In genomic region chr1:44447051-44447806, GRCh38 we compare ENCODE assay signal across 21 cellular contexts.
"Had no signal": no experiment of that assay in that cellular context is flagged by ENCODE, and none has a peak within 500 bp of the region (broad histone marks: within the 10 kb centered on the region; RNA-seq: fewer than 3 reads in every experiment).

No MANE protein-coding gene starts in this region.

- H3K27me3 ChIP-seq: adrenal gland, body of pancreas, vagina had no signal

- H3K36me3 Mint-ChIP-seq: activated naive CD4-positive, alpha-beta T cell treated with anti-CD3 and anti-CD28 coated beads, Interleukin-2, amount 50 U/mL, for 24 hours had no signal

- H3K9me3 Mint-ChIP-seq: activated CD4-positive, alpha-beta T cell treated with anti-CD3 and anti-CD28 coated beads, Interleukin-2, amount 10 ng/mL, durations not matched to agents 7 days and 5 days; activated naive CD4-positive, alpha-beta T cell treated with anti-CD3 and anti-CD28 coated beads, Interleukin-2, amount 50 U/mL, for 24 hours; central memory CD8-positive, alpha-beta T cell; stimulated activated naive CD8-positive, alpha-beta T cell treated with anti-CD3 and anti-CD28 coated beads, Interleukin-15, amount 100 ng/mL, for 72 hours had no signal

- H3K27ac Mint-ChIP-seq: activated CD4-positive, alpha-beta T cell treated with anti-CD3 and anti-CD28 coated beads, Interleukin-2, amount 10 ng/mL, durations not matched to agents 7 days and 5 days; activated CD8-positive, alpha-beta T cell treated with anti-CD3 and anti-CD28 coated beads, Interleukin-2, amount 10 ng/mL, durations not matched to agents 7 days and 5 days; activated naive CD4-positive, alpha-beta T cell treated with anti-CD3 and anti-CD28 coated beads, Interleukin-2, amount 50 U/mL, for 24 hours; stimulated activated naive CD8-positive, alpha-beta T cell treated with anti-CD3 and anti-CD28 coated beads, Interleukin-15, amount 100 ng/mL, for 72 hours had no signal

- H3K4me3 Mint-ChIP-seq: activated CD4-positive, alpha-beta T cell treated with anti-CD3 and anti-CD28 coated beads, Interleukin-2, amount 10 ng/mL, durations not matched to agents 7 days and 5 days; activated CD8-positive, alpha-beta T cell treated with anti-CD3 and anti-CD28 coated beads, Interleukin-2, amount 10 ng/mL, durations not matched to agents 7 days and 5 days; activated naive CD4-positive, alpha-beta T cell treated with anti-CD3 and anti-CD28 coated beads, Interleukin-2, amount 50 U/mL, for 24 hours; central memory CD8-positive, alpha-beta T cell; stimulated activated naive CD8-positive, alpha-beta T cell treated with anti-CD3 and anti-CD28 coated beads, Interleukin-15, amount 100 ng/mL, for 72 hours had no signal

- ATAC-seq: activated CD8-positive, alpha-beta T cell treated with anti-CD3 and anti-CD28 coated beads, Interleukin-2, amount 10 ng/mL, durations not matched to agents 7 days and 5 days; body of pancreas; SK-N-SH treated with all-trans-retinoic acid at 6 μM for 48 hours; stimulated activated naive CD8-positive, alpha-beta T cell treated with anti-CD3 and anti-CD28 coated beads, Interleukin-15, amount 100 ng/mL, for 72 hours had no signal

- H3K4me1 ChIP-seq: adrenal gland, body of pancreas, esophagus muscularis mucosa, vagina had no signal

- H3K36me3 ChIP-seq: adrenal gland, esophagus muscularis mucosa, vagina had no signal

- H3K27ac ChIP-seq: adrenal gland, body of pancreas, coronary artery, esophagus muscularis mucosa, vagina had no signal

- H3K4me3 ChIP-seq: adrenal gland, body of pancreas, coronary artery, esophagus muscularis mucosa, lung, vagina had no signal

- H3K9me3 ChIP-seq: adrenal gland, body of pancreas, esophagus muscularis mucosa, vagina had no signal

- H3K27me3 Mint-ChIP-seq: stimulated activated naive CD8-positive, alpha-beta T cell treated with anti-CD3 and anti-CD28 coated beads, Interleukin-15, amount 100 ng/mL, for 72 hours had no signal

- DNase-seq: activated CD4-positive, alpha-beta T cell treated with anti-CD3 and anti-CD28 coated beads, Interleukin-2, amount 10 ng/mL, durations not matched to agents 7 days and 5 days; activated CD4-positive, CD25-positive, alpha-beta regulatory T cell; activated CD8-positive, alpha-beta memory T cell treated with anti-CD3 and anti-CD28 coated beads, Interleukin-2, amount 50 U/mL, for 4 hours; activated CD8-positive, alpha-beta T cell treated with anti-CD3 and anti-CD28 coated beads, Interleukin-2, amount 10 ng/mL, durations not matched to agents 7 days and 5 days; activated gamma-delta T cell; activated T-cell treated with anti-CD3 and anti-CD28 coated beads, Interleukin-2, amount 50 U/mL, for 48 hours; adrenal gland; body of pancreas; foreskin melanocyte; hypothalamus; occipital lobe; stimulated activated naive CD8-positive, alpha-beta T cell treated with anti-CD3 and anti-CD28 coated beads, Interleukin-15, amount 100 ng/mL, for 72 hours; T-helper 1 cell; T-helper 9 cell had no signal

- H3K4me1 Mint-ChIP-seq: activated CD4-positive, alpha-beta T cell treated with anti-CD3 and anti-CD28 coated beads, Interleukin-2, amount 10 ng/mL, durations not matched to agents 7 days and 5 days; activated naive CD4-positive, alpha-beta T cell treated with anti-CD3 and anti-CD28 coated beads, Interleukin-2, amount 50 U/mL, for 24 hours; central memory CD8-positive, alpha-beta T cell; stimulated activated naive CD8-positive, alpha-beta T cell treated with anti-CD3 and anti-CD28 coated beads, Interleukin-15, amount 100 ng/mL, for 72 hours had no signal
